1 cellular context compared by ENCODE assay signal in the genomic region with DNA sequence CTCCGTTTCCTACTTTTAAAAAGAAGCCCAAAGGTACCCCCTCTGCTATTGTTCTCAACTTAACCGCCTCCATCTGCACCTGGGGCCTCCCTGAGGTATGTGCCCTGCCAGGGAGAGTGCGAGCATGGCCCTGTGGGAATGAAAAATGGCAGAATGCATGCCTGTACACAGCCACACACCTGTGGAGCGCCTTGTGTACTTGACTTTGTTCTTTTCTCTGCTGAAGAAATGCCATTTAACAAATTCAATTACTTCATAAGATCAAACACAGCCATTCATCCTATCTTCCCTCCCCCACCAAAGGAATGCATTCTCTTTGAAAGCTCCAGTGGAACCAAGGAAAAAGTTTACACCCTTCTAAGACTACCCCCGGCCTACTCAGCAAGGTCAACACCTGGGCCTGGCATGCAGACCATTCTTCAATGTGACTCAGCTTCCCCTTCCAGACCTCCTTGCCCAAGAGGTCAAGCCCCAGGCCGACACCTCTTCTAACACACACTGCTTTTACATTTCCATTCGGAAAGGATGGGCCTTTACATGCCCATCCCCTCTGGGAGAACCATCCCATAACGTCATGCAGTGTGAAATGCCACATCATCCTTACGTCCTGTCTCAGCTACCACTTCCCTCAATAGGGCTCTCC.
TF ChIP-seq lines count a peak whose summit lies in the region.

No MANE protein-coding gene starts in this region.

TF ChIP-seq in SK-N-SH, 30 proteins besides CTCF, POLR2A, EP300 and RAD21 (continued from another document):
- TF ChIP-seq, protein P1, sequence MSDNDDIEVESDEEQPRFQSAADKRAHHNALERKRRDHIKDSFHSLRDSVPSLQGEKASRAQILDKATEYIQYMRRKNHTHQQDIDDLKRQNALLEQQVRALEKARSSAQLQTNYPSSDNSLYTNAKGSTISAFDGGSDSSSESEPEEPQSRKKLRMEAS (IDR thresholded peaks at IDR 0.05; ENCODE audit: low read depth): no peak
- TF ChIP-seq JUND (IDR thresholded peaks at IDR 0.05): no peak
- TF ChIP-seq FOXJ3 (CRISPR knock-in tag; IDR thresholded peaks at IDR 0.05): no peak
- no peak for TF ChIP-seq EZH2phosphoT487 (IDR thresholded peaks at IDR 0.05; ENCODE audit: borderline replicate concordance, low read depth)
- TF ChIP-seq, protein P2, sequence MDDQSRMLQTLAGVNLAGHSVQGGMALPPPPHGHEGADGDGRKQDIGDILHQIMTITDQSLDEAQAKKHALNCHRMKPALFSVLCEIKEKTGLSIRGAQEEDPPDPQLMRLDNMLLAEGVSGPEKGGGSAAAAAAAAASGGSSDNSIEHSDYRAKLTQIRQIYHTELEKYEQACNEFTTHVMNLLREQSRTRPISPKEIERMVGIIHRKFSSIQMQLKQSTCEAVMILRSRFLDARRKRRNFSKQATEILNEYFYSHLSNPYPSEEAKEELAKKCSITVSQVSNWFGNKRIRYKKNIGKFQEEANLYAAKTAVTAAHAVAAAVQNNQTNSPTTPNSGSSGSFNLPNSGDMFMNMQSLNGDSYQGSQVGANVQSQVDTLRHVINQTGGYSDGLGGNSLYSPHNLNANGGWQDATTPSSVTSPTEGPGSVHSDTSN (IDR thresholded peaks at IDR 0.05): no peak
- no peak for TF ChIP-seq SMC3 (IDR thresholded peaks at IDR 0.05; ENCODE audit: low read depth, low read length)
- no peak for TF ChIP-seq POLR2AphosphoS5 (IDR thresholded peaks at IDR 0.05; ENCODE audit: low read depth, low read length)
- TF ChIP-seq TEAD4 (IDR thresholded peaks at IDR 0.05; ENCODE audit: borderline replicate concordance, insufficient read depth): no peak
- TF ChIP-seq, protein P3, sequence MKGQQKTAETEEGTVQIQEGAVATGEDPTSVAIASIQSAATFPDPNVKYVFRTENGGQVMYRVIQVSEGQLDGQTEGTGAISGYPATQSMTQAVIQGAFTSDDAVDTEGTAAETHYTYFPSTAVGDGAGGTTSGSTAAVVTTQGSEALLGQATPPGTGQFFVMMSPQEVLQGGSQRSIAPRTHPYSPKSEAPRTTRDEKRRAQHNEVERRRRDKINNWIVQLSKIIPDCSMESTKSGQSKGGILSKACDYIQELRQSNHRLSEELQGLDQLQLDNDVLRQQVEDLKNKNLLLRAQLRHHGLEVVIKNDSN (IDR thresholded peaks at IDR 0.05; ENCODE audit: borderline replicate concordance, low read depth): no peak
- no peak for TF ChIP-seq ELF1 (IDR thresholded peaks at IDR 0.05)
